10 cellular contexts compared by ENCODE assay signal in the genomic region with DNA sequence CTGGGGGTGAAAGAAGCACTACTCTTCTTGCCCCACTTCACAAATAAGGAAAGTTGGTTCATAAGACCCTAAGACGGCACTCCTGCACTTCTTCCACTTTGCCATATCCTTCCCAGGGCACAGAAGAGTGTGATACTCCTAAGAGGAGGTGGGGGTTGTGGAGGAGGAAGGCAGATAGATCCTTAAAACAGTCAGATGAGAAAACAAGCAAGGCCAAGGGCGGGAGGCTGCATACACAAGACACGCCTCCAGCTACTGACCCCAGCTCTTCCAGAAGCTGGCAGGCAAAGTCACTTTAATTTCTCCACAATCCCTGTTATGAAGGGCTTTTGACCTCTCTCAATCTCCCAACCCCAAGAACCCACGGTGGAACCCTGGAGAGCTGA. TPM values are rescaled to one million over a fixed set of nuclear protein-coding genes. Genes with fewer than 3 reads are reported as not detected.
DNase-seq lines count a peak whose midpoint lies in the region; ATAC-seq and TF ChIP-seq lines count a peak whose summit lies in the region.
"Had no signal": no experiment of that assay in that cellular context is flagged by ENCODE, and none has a peak within 500 bp of the region (broad histone marks: within the 10 kb centered on the region; RNA-seq: fewer than 3 reads in every experiment).

No MANE protein-coding gene starts in this region.

- CTCF ChIA-PET in activated CD4-positive, alpha-beta T cell treated with anti-CD3 and anti-CD28 coated beads for 36 hours (lab: Charles Lee) = interaction anchor here (0.9 to 2.1 kb wide), 6 partner anchors 10 to 137 kb away, joined by 3 to 9 read pairs (median 5); no protein-coding TSS in a partner anchor
- CTCF ChIA-PET in T-cell (lab: Charles Lee) = interaction anchor here in 1 of 2 donors (1.0 kb wide), 1 partner anchor 427 kb away, joined by 3 read pairs; no protein-coding TSS in a partner anchor

- POLR2A ChIA-PET in activated CD4-positive, alpha-beta T cell treated with anti-CD3 and anti-CD28 coated beads for 36 hours (lab: Charles Lee) = no interaction called here
- POLR2A ChIA-PET in T-cell (lab: Charles Lee) = no interaction called here

- H3K36me3 Mint-ChIP-seq in activated CD4-positive, alpha-beta T cell treated with anti-CD3 and anti-CD28 coated beads for 36 hours (ENCODE audit: low read depth) = peaks cover 8% of the 10 kb centered on the region
- H3K36me3 Mint-ChIP-seq in T-cell = peaks cover 19% of the 10 kb centered on the region

- H3K27me3 ChIP-seq in psoas muscle (ENCODE audit: insufficient read depth in 3 of 3, low read length in 2 of 3) (peaks cover 0 to 37% (median 14%) of the 10 kb centered on the region in 3 donors), left lung (peaks cover 39 to 59% of the 10 kb centered on the region in 2 donors)

- no peak for ATAC-seq in activated CD4-positive, alpha-beta T cell treated with anti-CD3 and anti-CD28 coated beads for 36 hours
- no peak for ATAC-seq in T-cell (replicated peaks in 1 of 4)
- no peak for ATAC-seq in psoas muscle
- no peak for ATAC-seq in left lung
- ATAC-seq in left cardiac atrium = no peak

- peak overlapping the region; percentile 56 for H3K4me3 ChIP-seq in fibroblast of villous mesenchyme (ENCODE audit: low read depth, low read length)
- H3K4me3 ChIP-seq in psoas muscle = peak overlapping the region; percentile 56
- H3K4me3 ChIP-seq in left lung = no peak overlapping the region

- no peaks in the 10 kb centered on the region for H3K9me3 Mint-ChIP-seq in activated CD4-positive, alpha-beta T cell treated with anti-CD3 and anti-CD28 coated beads for 36 hours (ENCODE audit: low read depth)
- H3K9me3 Mint-ChIP-seq in T-cell = no peaks in the 10 kb centered on the region

- H3K27ac ChIP-seq in psoas muscle (no peak overlapping the region), left lung (no peak overlapping the region)
- H3K27ac ChIP-seq: adrenal gland, thyroid gland had no signal

- no peak for DNase-seq in activated CD4-positive, alpha-beta T cell treated with anti-CD3 and anti-CD28 coated beads for 36 hours
- DNase-seq in activated CD4-positive, alpha-beta T cell treated with anti-CD3 and anti-CD28 coated beads, Interleukin-2, amount 50 U/mL, for 48 hours = no peak
- DNase-seq in T-cell (no peak), fibroblast of villous mesenchyme (ENCODE audit: low read depth) (no peak), psoas muscle (no peak), left lung (no peak), left cardiac atrium (no peak), NCI-H1092 treated with DMSO at 0.1 percent for 48 hours (lab: John Stamatoyannopoulos, UW) (no peak)

- H3K27me3 Mint-ChIP-seq in activated CD4-positive, alpha-beta T cell treated with anti-CD3 and anti-CD28 coated beads for 36 hours = peaks cover 33% of the 10 kb centered on the region
- peaks cover 12 to 32% of the 10 kb centered on the region in 2 donors for H3K27me3 Mint-ChIP-seq in T-cell

- no peak overlapping the region for H3K27ac Mint-ChIP-seq in activated CD4-positive, alpha-beta T cell treated with anti-CD3 and anti-CD28 coated beads for 36 hours
- H3K27ac Mint-ChIP-seq in T-cell = no peak overlapping the region

- peaks cover 20% of the 10 kb centered on the region for H3K4me1 Mint-ChIP-seq in activated CD4-positive, alpha-beta T cell treated with anti-CD3 and anti-CD28 coated beads for 36 hours
- H3K4me1 Mint-ChIP-seq in T-cell = peaks cover 21 to 31% (median 25%) of the 10 kb centered on the region in 3 donors

- H3K4me1 ChIP-seq in psoas muscle (peaks cover 21% of the 10 kb centered on the region), left lung (peaks cover 20 to 45% of the 10 kb centered on the region in 2 donors)

- 57 to 72% (median 69%) methylated on average over 4 of the region's 4 CpGs for WGBS in psoas muscle, 3 donors

- peak overlapping the region; percentile 61 for H3K4me3 Mint-ChIP-seq in activated CD4-positive, alpha-beta T cell treated with anti-CD3 and anti-CD28 coated beads for 36 hours
- peak overlapping the region; percentile 57 to 81 (median 64) for H3K4me3 Mint-ChIP-seq in T-cell

- intact Hi-C loops in activated CD4-positive, alpha-beta T cell treated with anti-CD3 and anti-CD28 coated beads for 36 hours (cut with DNase I, micrococcal nuclease) = no loop called here
- intact Hi-C loops in psoas muscle (cut with DNase I) (loop anchor here (5.0 to 10.0 kb wide), 2 partner anchors 222 to 224 kb away; a partner anchor contains a TSS), left lung (cut with DNase I) (no loop called here), left cardiac atrium (cut with DNase I) (no loop called here)

- TF ChIP-seq CTCF in fibroblast of villous mesenchyme (IDR thresholded peaks at IDR 0.05; ENCODE audit: insufficient read depth, low read depth, low read length) (no peak), psoas muscle (IDR thresholded peaks at IDR 0.05) (no peak), left lung (IDR thresholded peaks at IDR 0.05) (no peak)

- H3K36me3 ChIP-seq in psoas muscle (ENCODE audit: insufficient read depth in 1 of 2, low read depth in 1 of 2) (peaks cover 0 to 26% of the 10 kb centered on the region in 2 donors), left lung (peaks cover 0 to 25% of the 10 kb centered on the region in 2 donors)

- H3K9me3 ChIP-seq in psoas muscle = no peaks in the 10 kb centered on the region
- H3K9me3 ChIP-seq in left lung = no peaks in the 10 kb centered on the region
- H3K9me3 ChIP-seq: adrenal gland, thyroid gland had no signal

RNA-seq across cellular contexts. Expression of a gene that starts 1.6 kb away (rescaled TPM):
- total RNA-seq in activated CD4-positive, alpha-beta T cell treated with anti-CD3 and anti-CD28 coated beads for 36 hours = under 1 TPM in 1 of 2 experiments, not detected in 1; 0.19 TPM
- 1 to 10 TPM in 2 of 5 donors, under 1 TPM in 2, not detected in 1; 0.18 to 3.9 (median 1.5) TPM for total RNA-seq in T-cell
- total RNA-seq in fibroblast of villous mesenchyme = under 0.01 TPM in 1 of 2 replicates, not detected in the other
- not detected for total RNA-seq in psoas muscle
- not detected for polyA plus RNA-seq in psoas muscle
- total RNA-seq in left lung = not detected
- total RNA-seq in left cardiac atrium = under 1 TPM in 1 of 2 donors, not detected in 1; 0.21 TPM

RNA-seq across cellular contexts. Expression of a gene that starts 11.8 kb away (rescaled TPM):
- 1 to 10 TPM; 3.0 to 6.7 TPM for total RNA-seq in activated CD4-positive, alpha-beta T cell treated with anti-CD3 and anti-CD28 coated beads for 36 hours
- total RNA-seq in T-cell (1 to 10 TPM; 5.8 to 8.6 (median 8.3) TPM), fibroblast of villous mesenchyme (11.7 and 30.0 TPM in 2 replicates), psoas muscle (1 to 10 TPM; 1.4 to 6.3 (median 2.4) TPM), left lung (100 to 1,000 TPM in 1 of 2 donors, 10 to 100 TPM in 1; 15.4 to 121 TPM), left cardiac atrium (10 to 100 TPM; 11.0 to 15.2 TPM)
- polyA plus RNA-seq in psoas muscle = 1 to 10 TPM; 1.2 to 2.0 (median 1.8) TPM

RNA-seq across cellular contexts. Expression of a gene that starts 46.0 kb away (rescaled TPM):
- total RNA-seq in activated CD4-positive, alpha-beta T cell treated with anti-CD3 and anti-CD28 coated beads for 36 hours = 100 to 1,000 TPM in 1 of 2 experiments, 10 to 100 TPM in 1; 87.6 to 101 TPM
- 100 to 1,000 TPM; 235 to 318 (median 251) TPM for total RNA-seq in T-cell
- 50.1 and 63.1 TPM in 2 replicates for total RNA-seq in fibroblast of villous mesenchyme
- total RNA-seq in psoas muscle = 100 to 1,000 TPM in 1 of 4 donors, 10 to 100 TPM in 3; 90.2 to 138 (median 96.2) TPM
- polyA plus RNA-seq in psoas muscle = 10 to 100 TPM; 57.7 to 85.4 (median 62.0) TPM
- 10 to 100 TPM; 40.5 to 65.1 TPM for total RNA-seq in left lung
- 10 to 100 TPM; 80.2 to 91.8 TPM for total RNA-seq in left cardiac atrium

Comparison
In these comparisons a context has a peak if more than half of its experiments do, and no peak if none do; other contexts are left out.
1. H3K4me3 ChIP-seq: peak in fibroblast of villous mesenchyme (single experiment) and psoas muscle (single experiment); none in left lung (0 of 2).
2. intact Hi-C loops: an anchor here in psoas muscle (5.0 to 10.0 kb wide); none called in activated CD4-positive, alpha-beta T cell treated with anti-CD3 and anti-CD28 coated beads for 36 hours, left lung and left cardiac atrium.